ENCODE assay signal across 2 cellular contexts in the genomic region with DNA sequence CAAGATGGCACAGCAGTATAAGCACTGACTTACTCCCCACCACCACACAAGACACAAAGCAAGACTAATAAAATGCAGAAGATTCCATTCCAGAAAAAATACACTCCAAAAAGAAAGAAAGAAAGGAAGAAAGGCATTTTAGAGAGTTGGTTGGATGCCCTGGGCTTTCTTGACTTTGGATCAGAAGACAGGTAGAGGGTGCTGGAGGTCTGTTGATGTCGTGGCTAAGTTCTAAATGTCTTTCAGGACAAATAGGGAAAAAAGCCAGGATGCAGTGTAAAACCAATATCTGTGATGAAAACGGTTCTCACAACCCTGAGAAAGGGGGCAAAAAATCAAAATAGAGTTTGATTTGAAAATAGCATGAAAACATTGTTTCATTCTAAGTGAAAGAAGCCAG.
TF ChIP-seq lines count a peak whose summit lies in the region.

No MANE protein-coding gene starts in this region.

TF ChIP-seq in H1, 55 proteins besides CTCF, POLR2A, EP300 and RAD21 (continued from another document):
- TF ChIP-seq HDAC2 (IDR thresholded peaks at IDR 0.05; ENCODE audit: borderline replicate concordance in 1 of 2, low read depth in 2 of 2, low read length in 2 of 2) (no peak), NRF1 (IDR thresholded peaks at IDR 0.05; ENCODE audit: low read depth, low read length) (no peak), SP1 (IDR thresholded peaks at IDR 0.05; ENCODE audit: low read depth, low read length) (no peak), ZNF274 (IDR thresholded peaks at IDR 0.05; ENCODE audit: borderline replicate concordance, extremely low read depth, low read length) (no peak), SIX5 (IDR thresholded peaks at IDR 0.05; ENCODE audit: low read depth, low read length) (no peak), SIRT6 (IDR thresholded peaks at IDR 0.05; ENCODE audit: low read length) (no peak), CEBPB (IDR thresholded peaks at IDR 0.05; ENCODE audit: low read depth, low read length) (no peak), TAF7 (optimal IDR thresholded peaks at IDR 0.05; ENCODE audit: borderline replicate concordance, low read depth, low read length) (no peak), NANOG (IDR thresholded peaks at IDR 0.05; ENCODE audit: insufficient read depth, low read depth, low read length, poor library complexity, severe bottlenecking) (no peak), TEAD4 (IDR thresholded peaks at IDR 0.05; ENCODE audit: low read depth, low read length) (no peak), TAF1 (IDR thresholded peaks at IDR 0.05; ENCODE audit: low read depth, low read length) (no peak)
TF ChIP-seq in H1: peak in this region for 0.

TF ChIP-seq in neural cell, 6 proteins besides CTCF, POLR2A, EP300 and RAD21 (continued from another document):
- TF ChIP-seq, protein P1, sequence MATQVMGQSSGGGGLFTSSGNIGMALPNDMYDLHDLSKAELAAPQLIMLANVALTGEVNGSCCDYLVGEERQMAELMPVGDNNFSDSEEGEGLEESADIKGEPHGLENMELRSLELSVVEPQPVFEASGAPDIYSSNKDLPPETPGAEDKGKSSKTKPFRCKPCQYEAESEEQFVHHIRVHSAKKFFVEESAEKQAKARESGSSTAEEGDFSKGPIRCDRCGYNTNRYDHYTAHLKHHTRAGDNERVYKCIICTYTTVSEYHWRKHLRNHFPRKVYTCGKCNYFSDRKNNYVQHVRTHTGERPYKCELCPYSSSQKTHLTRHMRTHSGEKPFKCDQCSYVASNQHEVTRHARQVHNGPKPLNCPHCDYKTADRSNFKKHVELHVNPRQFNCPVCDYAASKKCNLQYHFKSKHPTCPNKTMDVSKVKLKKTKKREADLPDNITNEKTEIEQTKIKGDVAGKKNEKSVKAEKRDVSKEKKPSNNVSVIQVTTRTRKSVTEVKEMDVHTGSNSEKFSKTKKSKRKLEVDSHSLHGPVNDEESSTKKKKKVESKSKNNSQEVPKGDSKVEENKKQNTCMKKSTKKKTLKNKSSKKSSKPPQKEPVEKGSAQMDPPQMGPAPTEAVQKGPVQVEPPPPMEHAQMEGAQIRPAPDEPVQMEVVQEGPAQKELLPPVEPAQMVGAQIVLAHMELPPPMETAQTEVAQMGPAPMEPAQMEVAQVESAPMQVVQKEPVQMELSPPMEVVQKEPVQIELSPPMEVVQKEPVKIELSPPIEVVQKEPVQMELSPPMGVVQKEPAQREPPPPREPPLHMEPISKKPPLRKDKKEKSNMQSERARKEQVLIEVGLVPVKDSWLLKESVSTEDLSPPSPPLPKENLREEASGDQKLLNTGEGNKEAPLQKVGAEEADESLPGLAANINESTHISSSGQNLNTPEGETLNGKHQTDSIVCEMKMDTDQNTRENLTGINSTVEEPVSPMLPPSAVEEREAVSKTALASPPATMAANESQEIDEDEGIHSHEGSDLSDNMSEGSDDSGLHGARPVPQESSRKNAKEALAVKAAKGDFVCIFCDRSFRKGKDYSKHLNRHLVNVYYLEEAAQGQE (IDR thresholded peaks at IDR 0.05; ENCODE audit: borderline replicate concordance): no peak
- no peak for TF ChIP-seq SMC3 (conservative IDR thresholded peaks at IDR 0.05; ENCODE audit: poor library complexity)
- no peak for TF ChIP-seq EZH2 (IDR thresholded peaks at IDR 0.05; ENCODE audit: borderline replicate concordance, insufficient read depth, low read length, poor library complexity, severe bottlenecking)
- no peak for TF ChIP-seq POLR2AphosphoS5 (IDR thresholded peaks at IDR 0.05)
